ENCODE assay signal across 35 cellular contexts in the genomic region with DNA sequence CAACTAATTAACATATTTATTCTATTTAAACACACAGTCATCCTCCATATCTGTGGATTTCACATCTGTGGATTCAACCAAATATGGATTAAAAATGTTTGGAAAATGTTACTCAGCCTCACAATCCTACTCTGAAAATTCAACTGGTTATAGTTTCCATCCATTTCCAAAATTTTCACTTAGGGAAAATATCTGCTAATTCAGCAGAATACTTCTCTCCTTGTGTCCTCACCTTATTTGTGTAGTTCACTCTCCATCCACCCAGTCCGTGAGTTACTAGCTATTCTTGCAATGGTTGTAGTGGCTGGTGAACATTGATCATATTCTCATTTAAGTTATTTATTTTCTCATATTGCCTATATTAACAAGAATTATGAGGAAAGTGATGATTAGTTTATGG.
DNase-seq lines count a peak whose midpoint lies in the region; ATAC-seq, FAIRE-seq and TF ChIP-seq lines count a peak whose summit lies in the region.
"Had no signal": no experiment of that assay in that cellular context is flagged by ENCODE, and none has a peak within 500 bp of the region (broad histone marks: within the 10 kb centered on the region; RNA-seq: fewer than 3 reads in every experiment).

No MANE protein-coding gene starts in this region.

- H3K36me3 ChIP-seq in HepG2 (replicated peaks in 1 of 2; ENCODE audit: control insufficient read depth in 1 of 2, insufficient read depth in 2 of 2, low read length in 2 of 2), result no peaks in the 10 kb centered on the region
- no peaks in the 10 kb centered on the region for H3K36me3 ChIP-seq in right lobe of liver
- no peaks in the 10 kb centered on the region for H3K36me3 ChIP-seq in IMR-90 (ENCODE audit: control insufficient read depth, insufficient read depth, low read length)
- no peaks in the 10 kb centered on the region for H3K36me3 ChIP-seq in K562 (ENCODE audit: control insufficient read depth, insufficient read depth, low read length)
- no peaks in the 10 kb centered on the region for H3K36me3 ChIP-seq in upper lobe of left lung
- H3K36me3 ChIP-seq: BE2C; BLaER1; BLaER1 treated with 17β-estradiol and CSF1 and Interleukin-3, amounts not matched to agents 10 nM and 100 nM had no signal

- no peak overlapping the region for H3K4me3 Mint-ChIP-seq in activated CD4-positive, alpha-beta T cell treated with anti-CD3 and anti-CD28 coated beads for 36 hours
- H3K4me3 Mint-ChIP-seq: B cell; CD14-positive monocyte; CD4-positive, alpha-beta memory T cell; CD4-positive, alpha-beta T cell; CD4-positive, CD25-positive, alpha-beta regulatory T cell; CD8-positive, alpha-beta memory T cell; CD8-positive, alpha-beta T cell had no signal

- TF ChIP-seq EP300 in HepG2 (IDR thresholded peaks at IDR 0.05; ENCODE audit: low read depth in 2 of 2, low read length in 2 of 2) (no peak), HepG2 (CRISPR knock-in tag; IDR thresholded peaks at IDR 0.05; ENCODE audit: borderline replicate concordance) (no peak), A549 (IDR thresholded peaks at IDR 0.05) (no peak), K562 (IDR thresholded peaks at IDR 0.05; ENCODE audit: low read length) (no peak), upper lobe of left lung (IDR thresholded peaks at IDR 0.05) (no peak)

- dilution Hi-C loops in IMR-90 (cut with HindIII; ENCODE audit: low sequenced_read_pairs, unreplicated experiment), result no loop called here

- no peaks in the 10 kb centered on the region for H3K4me1 ChIP-seq in HepG2 (ENCODE audit: insufficient read depth, low read length)
- H3K4me1 ChIP-seq in right lobe of liver, result no peaks in the 10 kb centered on the region
- no peaks in the 10 kb centered on the region for H3K4me1 ChIP-seq in A549
- H3K4me1 ChIP-seq in IMR-90 (ENCODE audit: control insufficient read depth, insufficient read depth, low read length), result no peaks in the 10 kb centered on the region
- H3K4me1 ChIP-seq in K562 (replicated peaks in 1 of 2; ENCODE audit: control insufficient read depth in 2 of 2, insufficient read depth in 2 of 2, low read length in 2 of 2), result no peaks in the 10 kb centered on the region
- H3K4me1 ChIP-seq in upper lobe of left lung, result no peaks in the 10 kb centered on the region
- H3K4me1 ChIP-seq: BE2C, BLaER1 had no signal

- no peak overlapping the region for H3K56ac ChIP-seq in IMR-90 (ENCODE audit: extremely low read depth, insufficient read depth, low read length)

- intact Hi-C loops in HepG2 (cut with micrococcal nuclease; ENCODE audit: unreplicated experiment), result no loop called here
- intact Hi-C loops in right lobe of liver (cut with DNase I), result no loop called here
- intact Hi-C loops in IMR-90 (cut with micrococcal nuclease), result no loop called here
- intact Hi-C loops in K562 (cut with micrococcal nuclease), result no loop called here
- intact Hi-C loops in activated CD4-positive, alpha-beta T cell treated with anti-CD3 and anti-CD28 coated beads for 36 hours (cut with DNase I, micrococcal nuclease), result no loop called here

- no peak for TF ChIP-seq POLR2A in HepG2 (IDR thresholded peaks at IDR 0.05; ENCODE audit: insufficient read depth in 1 of 2, low read depth in 2 of 2, low read length in 2 of 2)
- TF ChIP-seq POLR2A in right lobe of liver (IDR thresholded peaks at IDR 0.05), result no peak
- TF ChIP-seq POLR2A in A549 (IDR thresholded peaks at IDR 0.05; ENCODE audit: low read length), result no peak
- no peak for TF ChIP-seq POLR2A in IMR-90 (IDR thresholded peaks at IDR 0.05; ENCODE audit: low read depth, low read length)
- TF ChIP-seq POLR2A in K562 (conservative IDR thresholded peaks at IDR 0.05), result no peak
- TF ChIP-seq POLR2A in upper lobe of left lung (IDR thresholded peaks at IDR 0.05), result no peak

- H3K27ac ChIP-seq in HepG2 (ENCODE audit: extremely low read length, insufficient read depth, low read length) (no peak overlapping the region), right lobe of liver (no peak overlapping the region), A549 (no peak overlapping the region), IMR-90 (ENCODE audit: insufficient read depth, low read length) (no peak overlapping the region), K562 (ENCODE audit: extremely low read depth, low read depth, low read length) (no peak overlapping the region), upper lobe of left lung (no peak overlapping the region)
- H3K27ac ChIP-seq: 22Rv1; BLaER1; BLaER1 treated with 17β-estradiol and CSF1 and Interleukin-3, amounts not matched to agents 10 nM and 100 nM; C4-2B had no signal

- BruUV-seq in HepG2 (replicated peaks; lab: Mats Ljungman, UMichigan) (no TSS peak), IMR-90 (replicated peaks; lab: Mats Ljungman, UMichigan) (no TSS peak), K562 (replicated peaks; lab: Mats Ljungman, UMichigan) (no TSS peak)

- no peaks in the 10 kb centered on the region for H3K79me1 ChIP-seq in IMR-90 (ENCODE audit: low read depth in 1 of 2, low read length in 2 of 2)

- no peak overlapping the region for H4K8ac ChIP-seq in IMR-90 (ENCODE audit: low read depth in 2 of 2, low read length in 2 of 2)

- H4K5ac ChIP-seq in IMR-90 (ENCODE audit: low read depth, low read length), result no peak overlapping the region

- no peak overlapping the region for H2BK20ac ChIP-seq in IMR-90 (ENCODE audit: low read depth, low read length)

- POLR2A ChIA-PET in HepG2 (lab: Yijun Ruan, JAX) (no interaction called here), A549 (lab: Yijun Ruan, JAX) (no interaction called here), IMR-90 (lab: Charles Lee; ENCODE audit: unreplicated experiment) (no interaction called here), K562 (lab: Yijun Ruan, JAX) (interaction anchor here (0.6 to 0.7 kb wide), 2 partner anchors 10 to 992 kb away, joined by 3 to 4 read pairs; no protein-coding TSS in a partner anchor)
- POLR2A ChIA-PET in activated CD4-positive, alpha-beta T cell treated with anti-CD3 and anti-CD28 coated beads for 36 hours (lab: Charles Lee), result no interaction called here

- no peak for FAIRE-seq in HepG2 (lab: Jason Lieb, UNC)
- peak; percentile 36 for FAIRE-seq in A549 (lab: Jason Lieb, UNC)
- no peak for FAIRE-seq in K562 (lab: Jason Lieb, UNC)
- FAIRE-seq: A204.1, D721Med had no signal

- WGBS in HepG2 (ENCODE audit: low lambda C conversion rate), result 0% methylated on average over 1 of the region's 1 CpG
- WGBS in right lobe of liver (ENCODE audit: insufficient coverage, low coverage, low lambda C conversion rate, missing lambda C conversion rate), result 54% methylated on average over 1 of the region's 1 CpG
- WGBS in A549 (ENCODE audit: missing lambda C conversion rate), result 30% methylated on average over 1 of the region's 1 CpG
- WGBS in IMR-90 (ENCODE audit: extremely low coverage in 2 of 2, insufficient read length in 1 of 2), 2 experiments, result no CpG with 5 or more reads among the region's 1 CpG
- 0% methylated on average over 1 of the region's 1 CpG for WGBS in K562 (ENCODE audit: insufficient coverage, low coverage, missing lambda C conversion rate)
- WGBS in upper lobe of left lung, 2 donors, result 90 to 97% methylated on average over 1 of the region's 1 CpG

- no peak overlapping the region for H2AFZ ChIP-seq in HepG2 (ENCODE audit: low read length)
- H2AFZ ChIP-seq in IMR-90 (replicated peaks; ENCODE audit: low read length, poor library complexity), result no peak overlapping the region
- H2AFZ ChIP-seq in K562 (ENCODE audit: low read depth, low read length), result no peak overlapping the region

- in situ Hi-C loops in HepG2 (cut with HindIII; ENCODE audit: extremely low pct_ligation_motif_present, low pct_unique_long_range_greater_than_20kb) (no loop called here), IMR-90 (cut with MboI; ENCODE audit: low sequenced_read_pairs) (no loop called here), K562 (cut with MboI) (loop anchor here (25.0 kb wide), 1 partner anchor 545 kb away; no protein-coding TSS in a partner anchor)

- no peak overlapping the region for H2BK5ac ChIP-seq in IMR-90 (ENCODE audit: low read depth, low read length, poor library complexity, severe bottlenecking)

- H3K9me1 ChIP-seq in IMR-90 (ENCODE audit: insufficient read depth, low read length) (no peaks in the 10 kb centered on the region), K562 (ENCODE audit: control insufficient read depth, insufficient read depth, low read length) (no peaks in the 10 kb centered on the region)

- DNase-seq in HepG2 (ENCODE audit: low spot score) (no peak), right lobe of liver (no peak), A549 (ENCODE audit: low read depth in 1 of 2, low spot score in 1 of 2) (no peak), IMR-90 (no peak), K562 (ENCODE audit: extremely low read depth in 1 of 4, low spot score in 3 of 4) (no peak), DMS153 (lab: John Stamatoyannopoulos, UW) (no peak), upper lobe of left lung (no peak)
- DNase-seq in activated CD4-positive, alpha-beta T cell treated with anti-CD3 and anti-CD28 coated beads for 36 hours, result no peak
- DNase-seq: 8988T; ACHN; AML-193; BE2C; C1 segment of cervical spinal cord; Caco-2; Calu3; CD4-positive, alpha-beta memory T cell; CD4-positive, alpha-beta T cell; CD4-positive, CD25-positive, alpha-beta regulatory T cell; CD8-positive, alpha-beta memory T cell; CD8-positive, alpha-beta T cell; COR-L47; DMS 273 treated with DMSO at 0.1 percent for 48 hours; DMS53; DMS79; DMS79 treated with DMSO at 0.1 percent for 48 hours; DND-41; EL had no signal

- no peak overlapping the region for H4K91ac ChIP-seq in IMR-90 (ENCODE audit: insufficient read depth, low read depth, low read length)

- H3K14ac ChIP-seq in IMR-90 (replicated peaks; ENCODE audit: low read depth, low read length), result no peak overlapping the region

- no peak overlapping the region for H2BK120ac ChIP-seq in IMR-90 (ENCODE audit: low read depth, low read length)

- no peak overlapping the region for H3K23ac ChIP-seq in IMR-90 (ENCODE audit: low read depth, low read length)

- CTCF ChIA-PET in HepG2 (lab: Yijun Ruan, JAX; ENCODE audit: low intra/inter-chr PET ratio, low total read pairs) (no interaction called here), A549 (lab: Yijun Ruan, JAX) (interaction anchor here (0.7 to 1.4 kb wide), 2 partner anchors 10 kb away, joined by 3 to 5 read pairs; no protein-coding TSS in a partner anchor), IMR-90 (lab: Yijun Ruan, JAX) (no interaction called here), K562 (lab: Yijun Ruan, JAX; ENCODE audit: low intra/inter-chr PET ratio) (no interaction called here)
- CTCF ChIA-PET in activated CD4-positive, alpha-beta T cell treated with anti-CD3 and anti-CD28 coated beads for 36 hours (lab: Charles Lee), result interaction anchor here (1.0 kb wide), 1 partner anchor 10 kb away, joined by 3 read pairs; no protein-coding TSS in a partner anchor

- H3K9me3 ChIP-seq in HepG2 (ENCODE audit: low read length), result no peaks in the 10 kb centered on the region
- no peaks in the 10 kb centered on the region for H3K9me3 ChIP-seq in right lobe of liver
- H3K9me3 ChIP-seq in A549, result no peaks in the 10 kb centered on the region
- no peaks in the 10 kb centered on the region for H3K9me3 ChIP-seq in IMR-90 (ENCODE audit: control insufficient read depth, insufficient read depth, low read length)
- H3K9me3 ChIP-seq in K562 (replicated peaks; ENCODE audit: control insufficient read depth, insufficient read depth, low read depth, low read length), result no peaks in the 10 kb centered on the region
- peaks cover 0 to 3% (median 0%) of the 10 kb centered on the region in 4 donors for H3K9me3 ChIP-seq in upper lobe of left lung
- H3K9me3 ChIP-seq: BE2C had no signal

- peaks cover 4% of the 10 kb centered on the region for H3K4me1 Mint-ChIP-seq in activated CD4-positive, alpha-beta T cell treated with anti-CD3 and anti-CD28 coated beads for 36 hours
- H3K4me1 Mint-ChIP-seq: B cell; CD8-positive, alpha-beta memory T cell had no signal

- H3K4me3 ChIP-seq in HepG2 (replicated peaks in 1 of 3; ENCODE audit: insufficient read depth in 1 of 3, low read depth in 2 of 3, low read length in 3 of 3) (no peak overlapping the region), right lobe of liver (no peak overlapping the region), A549 (no peak overlapping the region), IMR-90 (ENCODE audit: insufficient read depth, low read depth, low read length) (no peak overlapping the region), K562 (no peak overlapping the region), upper lobe of left lung (no peak overlapping the region)
- H3K4me3 ChIP-seq: BLaER1; BLaER1 treated with 17β-estradiol and CSF1 and Interleukin-3, amounts not matched to agents 10 nM and 100 nM had no signal

- no peak overlapping the region for H2AK9ac ChIP-seq in IMR-90 (replicated peaks; ENCODE audit: low read depth, low read length, poor library complexity)

- H3K4me2 ChIP-seq in HepG2 (ENCODE audit: low read depth, low read length) (no peak overlapping the region), A549 (no peak overlapping the region), IMR-90 (ENCODE audit: low read depth, low read length) (no peak overlapping the region), K562 (ENCODE audit: insufficient read depth, low read length) (no peak overlapping the region)
- H3K4me2 ChIP-seq: BLaER1; BLaER1 treated with 17β-estradiol and CSF1 and Interleukin-3, amounts not matched to agents 10 nM and 100 nM had no signal

- TF ChIP-seq CTCF in HepG2 (CRISPR knock-in tag; IDR thresholded peaks at IDR 0.05) (no peak), right lobe of liver (IDR thresholded peaks at IDR 0.05) (no peak), A549 (IDR thresholded peaks at IDR 0.05) (no peak), IMR-90 (conservative IDR thresholded peaks at IDR 0.05; ENCODE audit: low read depth, low read length) (no peak), K562 (IDR thresholded peaks at IDR 0.05 in 2 of 3, conservative IDR thresholded peaks at IDR 0.05 in 1 of 3; ENCODE audit: insufficient read depth in 2 of 3, low read depth in 1 of 3, low read length in 3 of 3) (no peak), upper lobe of left lung (IDR thresholded peaks at IDR 0.05) (no peak)

- H3K79me2 ChIP-seq in HepG2 (ENCODE audit: insufficient read depth, low read length), result no peaks in the 10 kb centered on the region
- H3K79me2 ChIP-seq in K562 (ENCODE audit: control insufficient read depth, insufficient read depth, low read length), result no peaks in the 10 kb centered on the region

- no peaks in the 10 kb centered on the region for H3K9me3 Mint-ChIP-seq in activated CD4-positive, alpha-beta T cell treated with anti-CD3 and anti-CD28 coated beads for 36 hours (ENCODE audit: low read depth)
- H3K9me3 Mint-ChIP-seq: CD4-positive, alpha-beta memory T cell; CD4-positive, alpha-beta T cell; CD8-positive, alpha-beta memory T cell; CD8-positive, alpha-beta T cell had no signal

- H4K20me1 ChIP-seq in HepG2 (ENCODE audit: insufficient read depth, low read length) (no peaks in the 10 kb centered on the region), IMR-90 (ENCODE audit: insufficient read depth, low read length) (no peaks in the 10 kb centered on the region), K562 (replicated peaks; ENCODE audit: control insufficient read depth, insufficient read depth, low read length) (no peaks in the 10 kb centered on the region)
- H4K20me1 ChIP-seq: BLaER1; BLaER1 treated with 17β-estradiol and CSF1 and Interleukin-3, amounts not matched to agents 10 nM and 100 nM had no signal

- H3K27me3 ChIP-seq in HepG2 (ENCODE audit: control insufficient read depth in 1 of 2, insufficient read depth in 2 of 2, low read length in 2 of 2) (no peaks in the 10 kb centered on the region), right lobe of liver (no peaks in the 10 kb centered on the region), IMR-90 (ENCODE audit: control insufficient read depth, insufficient read depth, low read length) (peaks cover 2% of the 10 kb centered on the region; the same call in 1 of the 2 replicates), K562 (ENCODE audit: control insufficient read depth in 2 of 2, insufficient read depth in 2 of 2, low read length in 2 of 2) (peaks cover 4 to 15% of the 10 kb centered on the region in 2 experiments; a peak in 2 of 5 replicates), upper lobe of left lung (no peaks in the 10 kb centered on the region)
- H3K27me3 ChIP-seq: BE2C; BLaER1; BLaER1 treated with 17β-estradiol and CSF1 and Interleukin-3, amounts not matched to agents 10 nM and 100 nM had no signal

- H3K27ac Mint-ChIP-seq in activated CD4-positive, alpha-beta T cell treated with anti-CD3 and anti-CD28 coated beads for 36 hours, result no peak overlapping the region
- H3K27ac Mint-ChIP-seq: B cell; CD14-positive monocyte; CD4-positive, alpha-beta memory T cell; CD4-positive, alpha-beta T cell; CD4-positive, CD25-positive, alpha-beta regulatory T cell; CD8-positive, alpha-beta memory T cell; CD8-positive, alpha-beta T cell had no signal

- TF ChIP-seq RAD21 in HepG2 (CRISPR knock-in tag; IDR thresholded peaks at IDR 0.05) (no peak), A549 (conservative IDR thresholded peaks at IDR 0.05 in 1 of 2, IDR thresholded peaks at IDR 0.05 in 1 of 2) (no peak), IMR-90 (IDR thresholded peaks at IDR 0.05; ENCODE audit: low read length) (no peak), K562 (CRISPR knock-in tag; conservative IDR thresholded peaks at IDR 0.05 in 1 of 2, IDR thresholded peaks at IDR 0.05 in 1 of 2) (no peak)

- no peaks in the 10 kb centered on the region for H3K36me3 Mint-ChIP-seq in activated CD4-positive, alpha-beta T cell treated with anti-CD3 and anti-CD28 coated beads for 36 hours (ENCODE audit: low read depth)
- H3K36me3 Mint-ChIP-seq: CD14-positive monocyte; CD4-positive, alpha-beta memory T cell; CD8-positive, alpha-beta T cell had no signal

- H2BK15ac ChIP-seq in IMR-90 (ENCODE audit: low read depth, low read length), result no peak overlapping the region

- peaks cover 2% of the 10 kb centered on the region for H3K27me3 Mint-ChIP-seq in activated CD4-positive, alpha-beta T cell treated with anti-CD3 and anti-CD28 coated beads for 36 hours
- H3K27me3 Mint-ChIP-seq: CD4-positive, alpha-beta T cell had no signal

- no peak overlapping the region for H3K9ac ChIP-seq in HepG2 (ENCODE audit: insufficient read depth, low read depth, low read length)
- no peak overlapping the region for H3K9ac ChIP-seq in IMR-90 (ENCODE audit: low read depth, low read length)
- no peak overlapping the region for H3K9ac ChIP-seq in K562 (ENCODE audit: insufficient read depth in 1 of 2, low read depth in 2 of 2, low read length in 2 of 2)
- H3K9ac ChIP-seq: BLaER1; BLaER1 treated with 17β-estradiol and CSF1 and Interleukin-3, amounts not matched to agents 10 nM and 100 nM had no signal

- no peak overlapping the region for H3K4ac ChIP-seq in IMR-90 (ENCODE audit: low read depth, low read length)

- no peak overlapping the region for H2AK5ac ChIP-seq in IMR-90 (ENCODE audit: low read depth, low read length)

- no peak for ATAC-seq in HepG2
- ATAC-seq in right lobe of liver, result no peak
- no peak for ATAC-seq in A549
- no peak for ATAC-seq in IMR-90 (ENCODE audit: low read depth)
- no peak for ATAC-seq in K562
- ATAC-seq in activated CD4-positive, alpha-beta T cell treated with anti-CD3 and anti-CD28 coated beads for 36 hours, result no peak
- ATAC-seq in upper lobe of left lung (ENCODE audit: low FRiP score in 2 of 2), result no peak
- ATAC-seq: CD8-positive, alpha-beta T cell had no signal

- no peak overlapping the region for H3K18ac ChIP-seq in IMR-90 (ENCODE audit: low read depth, low read length)

Comparison
In these comparisons a context has a peak if more than half of its experiments do, and no peak if none do; other contexts are left out.
1. CTCF ChIA-PET loops: an anchor here in A549 (0.7 to 1.4 kb wide) and activated CD4-positive, alpha-beta T cell treated with anti-CD3 and anti-CD28 coated beads for 36 hours (1.0 kb wide); none called in HepG2, IMR-90 and K562.